In genomic region chr9:129381481-129381957, GRCh38 we compare ENCODE assay signal across 29 cellular contexts.
DNase-seq lines count a peak whose midpoint lies in the region; ATAC-seq, FAIRE-seq and TF ChIP-seq lines count a peak whose summit lies in the region.
"Had no signal": no experiment of that assay in that cellular context is flagged by ENCODE, and none has a peak within 500 bp of the region (broad histone marks: within the 10 kb centered on the region; RNA-seq: fewer than 3 reads in every experiment).

No MANE protein-coding gene starts in this region.

- H3K27ac ChIP-seq in 22Rv1 = peak overlapping the region; percentile 100; the same call in 1 of the 2 replicates
- H3K27ac ChIP-seq in CD4-positive, alpha-beta T cell (ENCODE audit: low read depth, low read length) = no peak overlapping the region
- no peak overlapping the region for H3K27ac ChIP-seq in K562 (ENCODE audit: extremely low read depth, low read depth, low read length)
- H3K27ac ChIP-seq in neural progenitor cell = no peak overlapping the region
- no peak overlapping the region for H3K27ac ChIP-seq in mammary epithelial cell (ENCODE audit: insufficient read depth, low read depth, low read length)
- H3K27ac ChIP-seq: BLaER1 treated with 17β-estradiol and CSF1 and Interleukin-3, amounts not matched to agents 10 nM and 100 nM; GM23248; SJCRH30 had no signal

- no peak overlapping the region for H3K4me2 ChIP-seq in K562 (ENCODE audit: insufficient read depth, low read length)
- no peak overlapping the region for H3K4me2 ChIP-seq in neural progenitor cell
- no peak overlapping the region for H3K4me2 ChIP-seq in mammary epithelial cell (ENCODE audit: insufficient read depth, low read depth, low read length)

- H3K4me1 Mint-ChIP-seq in CD4-positive, alpha-beta T cell (ENCODE audit: low read depth) = peaks cover 10% of the 10 kb centered on the region
- H3K4me1 Mint-ChIP-seq in neural progenitor cell = peaks cover 33% of the 10 kb centered on the region

- H3K27me3 ChIP-seq in CD4-positive, alpha-beta T cell (ENCODE audit: control insufficient read depth, insufficient read depth, low read length) = no peaks in the 10 kb centered on the region
- peaks cover 7 to 28% of the 10 kb centered on the region in 2 experiments for H3K27me3 ChIP-seq in K562 (ENCODE audit: control insufficient read depth in 2 of 2, insufficient read depth in 2 of 2, low read length in 2 of 2)
- peaks cover 25% of the 10 kb centered on the region for H3K27me3 ChIP-seq in neural progenitor cell
- H3K27me3 ChIP-seq in mammary epithelial cell (ENCODE audit: insufficient read depth, low read length) = no peaks in the 10 kb centered on the region
- H3K27me3 ChIP-seq: left lung, pancreas, upper lobe of left lung had no signal

- dilution Hi-C loops in mammary epithelial cell (cut with HindIII; ENCODE audit: low sequenced_read_pairs) = loop anchor here (5.0 kb wide), 1 partner anchor 201 kb away; no protein-coding TSS in a partner anchor

- no peaks in the 10 kb centered on the region for H3K9me1 ChIP-seq in K562 (ENCODE audit: control insufficient read depth, insufficient read depth, low read length)

- H3F3A ChIP-seq in neural progenitor cell (ENCODE audit: low read depth) = peaks cover 13% of the 10 kb centered on the region

- H4K20me1 ChIP-seq in K562 (replicated peaks; ENCODE audit: control insufficient read depth, insufficient read depth, low read length) (no peaks in the 10 kb centered on the region), neural progenitor cell (ENCODE audit: low read depth) (no peaks in the 10 kb centered on the region), mammary epithelial cell (ENCODE audit: insufficient read depth, low read length) (no peaks in the 10 kb centered on the region)
- H4K20me1 ChIP-seq: BLaER1 treated with 17β-estradiol and CSF1 and Interleukin-3, amounts not matched to agents 10 nM and 100 nM had no signal

- H3K36me3 Mint-ChIP-seq in CD4-positive, alpha-beta T cell (ENCODE audit: low read depth) = no peaks in the 10 kb centered on the region
- no peaks in the 10 kb centered on the region for H3K36me3 Mint-ChIP-seq in neural progenitor cell
- H3K36me3 Mint-ChIP-seq: brain, natural killer cell had no signal

- peak overlapping the region; percentile 9 for H3K27ac Mint-ChIP-seq in CD4-positive, alpha-beta T cell
- peak overlapping the region; percentile 42 for H3K27ac Mint-ChIP-seq in neural progenitor cell
- H3K27ac Mint-ChIP-seq: activated CD4-positive, alpha-beta memory T cell treated with anti-CD3 and anti-CD28 coated beads, Interleukin-2, amount 10 ng/mL, durations not matched to agents 7 days and 5 days; activated T-helper 2 cell treated with anti-CD3 and anti-CD28 coated beads, Interferon-gamma antibody, Interleukin-2, Interleukin-4, amounts not matched to agents 10 μg/mL and 5 μg/mL and 100 μg/mL, durations not matched to agents 14 hours and 24 hours and 36 hours; natural killer cell had no signal

- TF ChIP-seq EP300 in K562 (IDR thresholded peaks at IDR 0.05; ENCODE audit: low read length) = no peak

- no peaks in the 10 kb centered on the region for H3K9me3 Mint-ChIP-seq in CD4-positive, alpha-beta T cell
- no peaks in the 10 kb centered on the region for H3K9me3 Mint-ChIP-seq in neural progenitor cell
- H3K9me3 Mint-ChIP-seq: activated CD4-positive, alpha-beta memory T cell treated with anti-CD3 and anti-CD28 coated beads, Interleukin-2, amount 10 ng/mL, durations not matched to agents 7 days and 5 days; activated T-helper 2 cell treated with anti-CD3 and anti-CD28 coated beads, Interferon-gamma antibody, Interleukin-2, Interleukin-4, amounts not matched to agents 10 μg/mL and 5 μg/mL and 100 μg/mL, durations not matched to agents 14 hours and 24 hours and 36 hours; natural killer cell had no signal

- H3K27me3 Mint-ChIP-seq in CD4-positive, alpha-beta T cell = no peaks in the 10 kb centered on the region
- peaks cover 10% of the 10 kb centered on the region for H3K27me3 Mint-ChIP-seq in neural progenitor cell (ENCODE audit: insufficient read depth, low read depth)

- peak overlapping the region in 1 of 2 experiments; percentile 48; a peak in 2 of 4 replicates for H3K9ac ChIP-seq in K562 (ENCODE audit: insufficient read depth in 1 of 2, low read depth in 2 of 2, low read length in 2 of 2)
- H3K9ac ChIP-seq in neural progenitor cell = no peak overlapping the region
- H3K9ac ChIP-seq in mammary epithelial cell (ENCODE audit: insufficient read depth, low read length) = no peak overlapping the region
- H3K9ac ChIP-seq: GM23248 had no signal

- H2AFZ ChIP-seq in K562 (ENCODE audit: low read depth, low read length) (no peak overlapping the region), neural progenitor cell (replicated peaks) (no peak overlapping the region), mammary epithelial cell (ENCODE audit: low read depth, low read length) (no peak overlapping the region)
- H2AFZ ChIP-seq: GM23248 had no signal

- FAIRE-seq in K562 (lab: Jason Lieb, UNC) = no peak
- FAIRE-seq: pancreas, TTC549 had no signal

- DNase-seq in CD4-positive, alpha-beta T cell = no peak
- DNase-seq in K562 (ENCODE audit: extremely low read depth in 1 of 4, low spot score in 3 of 4) = no peak
- no peak for DNase-seq in neural progenitor cell (ENCODE audit: low spot score)
- no peak for DNase-seq in NCI-H2029 (lab: John Stamatoyannopoulos, UW)
- DNase-seq in mucosa of descending colon = no peak
- no peak for DNase-seq in mammary epithelial cell
- DNase-seq: activated CD4-positive, alpha-beta memory T cell treated with anti-CD3 and anti-CD28 coated beads, Interleukin-2, amount 10 ng/mL, durations not matched to agents 7 days and 5 days; activated CD4-positive, alpha-beta T cell treated with anti-CD3 and anti-CD28 coated beads for 1 hour; activated CD8-positive, alpha-beta memory T cell treated with anti-CD3 and anti-CD28 coated beads, Interleukin-2, amount 50 U/mL, for 48 hours; effector CD4-positive, alpha-beta T cell; GM23248; hypothalamus; IMR-90; midbrain; natural killer cell; NCI-H1694; NCI-H526 treated with DMSO at 0.1 percent for 48 hours; right cardiac atrium; SJCRH30; stimulated activated CD4-positive, alpha-beta T cell treated with anti-CD3 and anti-CD28 coated beads, Interleukin-2, amount 100 ng/mL, for 48 hours; T-helper 1 cell; upper lobe of left lung had no signal

- in situ Hi-C loops in K562 (cut with MboI) (no loop called here), mammary epithelial cell (cut with MboI; ENCODE audit: low sequenced_read_pairs in 2 of 2) (no loop called here)

- BruUV-seq in K562 (replicated peaks; lab: Mats Ljungman, UMichigan) (no TSS peak), mammary epithelial cell (replicated peaks; lab: Mats Ljungman, UMichigan) (no TSS peak)

- no peaks in the 10 kb centered on the region for H3K36me3 ChIP-seq in K562 (ENCODE audit: control insufficient read depth, insufficient read depth, low read length)
- H3K36me3 ChIP-seq in neural progenitor cell = no peaks in the 10 kb centered on the region
- no peaks in the 10 kb centered on the region for H3K36me3 ChIP-seq in mucosa of descending colon (ENCODE audit: low read depth)
- no peaks in the 10 kb centered on the region for H3K36me3 ChIP-seq in mammary epithelial cell (ENCODE audit: insufficient read depth, low read length)
- H3K36me3 ChIP-seq: BLaER1 treated with 17β-estradiol and CSF1 and Interleukin-3, amounts not matched to agents 10 nM and 100 nM; left lung; pancreas; SJCRH30; upper lobe of left lung had no signal

- no peak for TF ChIP-seq RAD21 in K562 (CRISPR knock-in tag; conservative IDR thresholded peaks at IDR 0.05 in 1 of 2, IDR thresholded peaks at IDR 0.05 in 1 of 2)

- TF ChIP-seq CTCF in 22Rv1 (IDR thresholded peaks at IDR 0.05) (no peak), K562 (IDR thresholded peaks at IDR 0.05 in 2 of 3, conservative IDR thresholded peaks at IDR 0.05 in 1 of 3; ENCODE audit: insufficient read depth in 2 of 3, low read depth in 1 of 3, low read length in 3 of 3) (no peak), neural progenitor cell (IDR thresholded peaks at IDR 0.05) (no peak), mucosa of descending colon (IDR thresholded peaks at IDR 0.05) (no peak), mammary epithelial cell (conservative IDR thresholded peaks at IDR 0.05 in 1 of 2, IDR thresholded peaks at IDR 0.05 in 1 of 2; ENCODE audit: extremely low read depth in 1 of 2, insufficient read depth in 1 of 2, low read depth in 1 of 2, low read length in 2 of 2) (no peak)
- TF ChIP-seq CTCF in CD4-positive, alpha-beta T cell (IDR thresholded peaks at IDR 0.05) = no peak

- CTCF ChIA-PET in CD4-positive, alpha-beta T cell (lab: Charles Lee) = no interaction called here
- CTCF ChIA-PET in K562 (lab: Yijun Ruan, JAX; ENCODE audit: low intra/inter-chr PET ratio) (no interaction called here), mammary epithelial cell (lab: Charles Lee; ENCODE audit: low non-redundant PET) (no interaction called here)

- no peak for ATAC-seq in CD4-positive, alpha-beta T cell (ENCODE audit: poor library complexity)
- ATAC-seq in K562 (peak; percentile 27; the same call in 1 of the 3 replicates), mucosa of descending colon (no peak)
- ATAC-seq: left lung, natural killer cell, pancreas had no signal

- no peaks in the 10 kb centered on the region for H3K9me3 ChIP-seq in CD4-positive, alpha-beta T cell (ENCODE audit: control insufficient read depth, low read length)
- H3K9me3 ChIP-seq in K562 (replicated peaks; ENCODE audit: control insufficient read depth, insufficient read depth, low read depth, low read length) = no peaks in the 10 kb centered on the region
- no peaks in the 10 kb centered on the region for H3K9me3 ChIP-seq in neural progenitor cell (ENCODE audit: low read depth)
- no peaks in the 10 kb centered on the region for H3K9me3 ChIP-seq in mucosa of descending colon
- no peaks in the 10 kb centered on the region for H3K9me3 ChIP-seq in mammary epithelial cell (replicated peaks; ENCODE audit: insufficient read depth, low read length)
- H3K9me3 ChIP-seq: BLaER1 treated with 17β-estradiol and CSF1 and Interleukin-3, amounts not matched to agents 10 nM and 100 nM; left lung; pancreas; SJCRH30; upper lobe of left lung had no signal

- intact Hi-C loops in CD4-positive, alpha-beta T cell (cut with DNase I, micrococcal nuclease) = loop anchor here (5.0 to 10.0 kb wide), 3 partner anchors 106 to 233 kb away; partner anchors contain the start of gene IER5L (in 1 of the 2)
- intact Hi-C loops in K562 (cut with micrococcal nuclease) = no loop called here
- intact Hi-C loops in mucosa of descending colon (cut with DNase I, micrococcal nuclease) = no loop called here
- intact Hi-C loops in mammary epithelial cell (cut with micrococcal nuclease) = loop anchor here (5.0 kb wide), 1 partner anchor 49 kb away; no protein-coding TSS in a partner anchor

- WGBS in K562 (ENCODE audit: insufficient coverage, low coverage, missing lambda C conversion rate) = 19% methylated on average over 12 of the region's 12 CpGs
- 87% methylated on average over 12 of the region's 12 CpGs for WGBS in mammary epithelial cell (ENCODE audit: low coverage, missing lambda C conversion rate)

- H3K4me3 Mint-ChIP-seq in CD4-positive, alpha-beta T cell = no peak overlapping the region
- H3K4me3 Mint-ChIP-seq in neural progenitor cell = no peak overlapping the region
- H3K4me3 Mint-ChIP-seq: activated CD4-positive, alpha-beta memory T cell treated with anti-CD3 and anti-CD28 coated beads, Interleukin-2, amount 10 ng/mL, durations not matched to agents 7 days and 5 days; brain; natural killer cell had no signal

- H3K79me2 ChIP-seq in K562 (ENCODE audit: control insufficient read depth, insufficient read depth, low read length) = no peaks in the 10 kb centered on the region
- H3K79me2 ChIP-seq in neural progenitor cell (ENCODE audit: low read depth) = no peaks in the 10 kb centered on the region
- H3K79me2 ChIP-seq in mammary epithelial cell (ENCODE audit: insufficient read depth, low read length) = no peaks in the 10 kb centered on the region

- POLR2A ChIA-PET in CD4-positive, alpha-beta T cell (lab: Charles Lee) = interaction anchor here (1.0 to 2.9 kb wide), 2 partner anchors 204 to 244 kb away, joined by 3 to 14 read pairs; partner anchors contain the start of genes IER5L and NTMT1
- POLR2A ChIA-PET in K562 (lab: Yijun Ruan, JAX) = no interaction called here

- TF ChIP-seq POLR2A in K562 (conservative IDR thresholded peaks at IDR 0.05) = no peak

- H3K4me3 ChIP-seq in K562 (no peak overlapping the region), neural progenitor cell (no peak overlapping the region), mucosa of descending colon (no peak overlapping the region), mammary epithelial cell (replicated peaks in 1 of 3; ENCODE audit: insufficient read depth in 1 of 3, low read depth in 2 of 3, low read length in 3 of 3) (no peak overlapping the region)
- H3K4me3 ChIP-seq: BLaER1 treated with 17β-estradiol and CSF1 and Interleukin-3, amounts not matched to agents 10 nM and 100 nM; GM23248; left lung; pancreas; SJCRH30; upper lobe of left lung had no signal

- H3K4me1 ChIP-seq in K562 (replicated peaks in 1 of 2; ENCODE audit: control insufficient read depth in 2 of 2, insufficient read depth in 2 of 2, low read length in 2 of 2) (peaks cover 0 to 17% of the 10 kb centered on the region in 2 experiments; a peak in 3 of 5 replicates), neural progenitor cell (peaks cover 14% of the 10 kb centered on the region), mucosa of descending colon (ENCODE audit: low read depth) (peaks cover 11% of the 10 kb centered on the region), mammary epithelial cell (ENCODE audit: insufficient read depth, low read length) (peaks cover 16% of the 10 kb centered on the region)
- H3K4me1 ChIP-seq: SJCRH30 had no signal

Comparison
In these comparisons a context has a peak if more than half of its experiments do, and no peak if none do; other contexts are left out.
1. intact Hi-C loops: an anchor here in CD4-positive, alpha-beta T cell (5.0 to 10.0 kb wide) and mammary epithelial cell (5.0 kb wide); none called in K562 and mucosa of descending colon.